In the genomic region with DNA sequence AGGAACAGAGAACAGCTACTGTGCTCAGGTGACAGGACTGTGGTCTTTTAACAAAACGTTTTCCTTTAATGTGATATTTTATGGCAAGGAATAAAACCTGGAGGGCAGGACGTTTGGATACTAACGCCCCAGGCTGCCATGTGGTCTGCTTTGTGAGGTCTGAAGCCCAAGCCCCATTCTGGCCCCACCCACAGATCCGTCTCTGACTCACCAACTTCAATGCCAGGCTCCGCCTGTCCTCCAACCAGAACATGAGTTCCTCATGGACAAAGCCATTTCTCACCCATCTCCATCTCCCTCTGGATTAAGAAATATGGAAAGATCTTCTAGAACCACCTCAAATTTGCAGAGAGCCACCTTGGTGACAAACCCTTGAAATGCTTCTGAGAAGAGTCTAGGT, we compare ENCODE assay signal across 10 cellular contexts.
DNase-seq lines count a peak whose midpoint lies in the region; TF ChIP-seq lines count a peak whose summit lies in the region.
"Had no signal": no experiment of that assay in that cellular context is flagged by ENCODE, and none has a peak within 500 bp of the region (broad histone marks: within the 10 kb centered on the region; RNA-seq: fewer than 3 reads in every experiment).

No MANE protein-coding gene starts in this region.

- H3K36me3 ChIP-seq in GM23248 (ENCODE audit: low read depth) (no peaks in the 10 kb centered on the region), ascending aorta (peaks cover 0 to 5% of the 10 kb centered on the region in 2 donors)
- H3K36me3 ChIP-seq: ovary had no signal

- no peak overlapping the region for H3T11ph ChIP-seq in H9 (ENCODE audit: low read length)

- no peaks in the 10 kb centered on the region for H3K9me2 ChIP-seq in GM23248 (ENCODE audit: insufficient read depth)

- TF ChIP-seq CTCF in ascending aorta (IDR thresholded peaks at IDR 0.05) (no peak), H9 (conservative IDR thresholded peaks at IDR 0.05) (no peak)

- H3K27me3 Mint-ChIP-seq in H9 (ENCODE audit: low read depth): peaks cover 1% of the 10 kb centered on the region; the same call in 1 of the 2 replicates
- no peaks in the 10 kb centered on the region for H3K27me3 Mint-ChIP-seq in activated T-helper 1 cell treated with anti-CD3 and anti-CD28 coated beads, Interleukin-12 subunit alpha, Interleukin-12 subunit beta, Interleukin-2, Interleukin-4 antibody, amounts not matched to agents 30 ng/mL and 10 ng/mL and 1 ng/mL, durations not matched to agents 14 hours and 24 hours and 36 hours (ENCODE audit: insufficient read depth)

- H4K20me1 ChIP-seq in GM23248 (ENCODE audit: insufficient read depth) (no peaks in the 10 kb centered on the region), H9 (ENCODE audit: control insufficient read depth, insufficient read depth, insufficient read length) (no peaks in the 10 kb centered on the region)

- H2BK20ac ChIP-seq in H9 (ENCODE audit: low read depth, low read length, poor library complexity, severe bottlenecking): no peak overlapping the region

- no peak overlapping the region for H3K23ac ChIP-seq in H9 (ENCODE audit: insufficient read length, low read depth, low read length)

- H3K27ac Mint-ChIP-seq in H9: peak overlapping the region in 1 of 3 experiments; percentile 62; a peak in 1 of 7 replicates
- no peak overlapping the region for H3K27ac Mint-ChIP-seq in activated T-helper 1 cell treated with anti-CD3 and anti-CD28 coated beads, Interleukin-12 subunit alpha, Interleukin-12 subunit beta, Interleukin-2, Interleukin-4 antibody, amounts not matched to agents 30 ng/mL and 10 ng/mL and 1 ng/mL, durations not matched to agents 14 hours and 24 hours and 36 hours

- no peak overlapping the region for H3K4me3 Mint-ChIP-seq in H9
- no peak overlapping the region for H3K4me3 Mint-ChIP-seq in activated T-helper 1 cell treated with anti-CD3 and anti-CD28 coated beads, Interleukin-12 subunit alpha, Interleukin-12 subunit beta, Interleukin-2, Interleukin-4 antibody, amounts not matched to agents 30 ng/mL and 10 ng/mL and 1 ng/mL, durations not matched to agents 14 hours and 24 hours and 36 hours

- no peaks in the 10 kb centered on the region for H3K79me1 ChIP-seq in H9 (ENCODE audit: insufficient read depth, low read depth, low read length, poor library complexity, severe bottlenecking)

- no peaks in the 10 kb centered on the region; a peak in 5 of 7 replicates for H3K36me3 Mint-ChIP-seq in H9 (ENCODE audit: insufficient read depth in 1 of 3, low read depth in 3 of 3)
- peaks cover 3% of the 10 kb centered on the region for H3K36me3 Mint-ChIP-seq in activated T-helper 1 cell treated with anti-CD3 and anti-CD28 coated beads, Interleukin-12 subunit alpha, Interleukin-12 subunit beta, Interleukin-2, Interleukin-4 antibody, amounts not matched to agents 30 ng/mL and 10 ng/mL and 1 ng/mL, durations not matched to agents 14 hours and 24 hours and 36 hours (ENCODE audit: low read depth)

- H2BK15ac ChIP-seq in H9 (ENCODE audit: low read depth, low read length): no peak overlapping the region

- H3K9me3 ChIP-seq in GM23248 (ENCODE audit: low read depth): no peaks in the 10 kb centered on the region
- H3K9me3 ChIP-seq in ascending aorta: no peaks in the 10 kb centered on the region
- H3K9me3 ChIP-seq in H9 (ENCODE audit: control insufficient read depth, low read depth, low read length): no peaks in the 10 kb centered on the region
- H3K9me3 ChIP-seq: ovary had no signal

- no peak overlapping the region for H2AK5ac ChIP-seq in H9 (ENCODE audit: insufficient read length, low read length)

- intact Hi-C loops in ascending aorta (cut with DNase I): no loop called here
- intact Hi-C loops in activated T-helper 1 cell treated with anti-CD3 and anti-CD28 coated beads, Interleukin-12 subunit alpha, Interleukin-12 subunit beta, Interleukin-2, Interleukin-4 antibody, amounts not matched to agents 30 ng/mL and 10 ng/mL and 1 ng/mL, durations not matched to agents 14 hours and 24 hours and 36 hours (cut with micrococcal nuclease): no loop called here

- no peak overlapping the region for H4K8ac ChIP-seq in H9 (replicated peaks; ENCODE audit: insufficient read length, low read depth, low read length)

- H3K4me1 Mint-ChIP-seq in H9: peaks cover 8 to 15% of the 10 kb centered on the region in 2 experiments
- H3K4me1 Mint-ChIP-seq in activated T-helper 1 cell treated with anti-CD3 and anti-CD28 coated beads, Interleukin-12 subunit alpha, Interleukin-12 subunit beta, Interleukin-2, Interleukin-4 antibody, amounts not matched to agents 30 ng/mL and 10 ng/mL and 1 ng/mL, durations not matched to agents 14 hours and 24 hours and 36 hours (ENCODE audit: low read depth): peaks cover 4% of the 10 kb centered on the region

- H3K79me2 ChIP-seq in GM23248 (ENCODE audit: insufficient read depth): no peaks in the 10 kb centered on the region; the same call in 1 of the 2 replicates
- H3K79me2 ChIP-seq in H9 (ENCODE audit: insufficient read depth, low read length): no peaks in the 10 kb centered on the region; the same call in 1 of the 2 replicates

- H3K9ac ChIP-seq in GM23248 (no peak overlapping the region), H9 (ENCODE audit: extremely low read depth, insufficient read length, low read length) (no peak overlapping the region)

- no peak overlapping the region for H4K91ac ChIP-seq in H9 (ENCODE audit: insufficient read length, low read depth, low read length)

- no peaks in the 10 kb centered on the region for H3K9me3 Mint-ChIP-seq in H9
- no peaks in the 10 kb centered on the region for H3K9me3 Mint-ChIP-seq in activated T-helper 1 cell treated with anti-CD3 and anti-CD28 coated beads, Interleukin-12 subunit alpha, Interleukin-12 subunit beta, Interleukin-2, Interleukin-4 antibody, amounts not matched to agents 30 ng/mL and 10 ng/mL and 1 ng/mL, durations not matched to agents 14 hours and 24 hours and 36 hours

- H3K4me2 ChIP-seq in GM23248 (ENCODE audit: unreplicated experiment) (no peak overlapping the region), H9 (ENCODE audit: insufficient read depth, insufficient read length, low read length) (no peak overlapping the region)

- no peak overlapping the region for H4K5ac ChIP-seq in H9 (ENCODE audit: insufficient read length, low read depth, low read length)

- no peak overlapping the region for H3K18ac ChIP-seq in H9 (ENCODE audit: insufficient read length, low read depth, low read length)

- H3K4me3 ChIP-seq in GM23248: no peak overlapping the region
- no peak overlapping the region for H3K4me3 ChIP-seq in ascending aorta
- H3K4me3 ChIP-seq: ovary had no signal

- H3F3A ChIP-seq in GM23248 (ENCODE audit: insufficient read depth): no peaks in the 10 kb centered on the region

- in situ Hi-C loops in GM23248 (cut with MboI): no loop called here

- H2BK5ac ChIP-seq in H9 (ENCODE audit: insufficient read length, low read length): no peak overlapping the region

- 21 to 25% methylated on average over 5 of the region's 5 CpGs for WGBS in GM23248 (ENCODE audit: low coverage in 1 of 2, low lambda C conversion rate in 2 of 2, missing lambda C conversion rate in 2 of 2), 2 experiments
- WGBS in H9 (ENCODE audit: extremely low coverage, insufficient read length, low lambda C conversion rate): no CpG with 5 or more reads among the region's 5 CpGs

- no peak overlapping the region for H2BK120ac ChIP-seq in H9 (ENCODE audit: low read depth, low read length, poor library complexity, severe bottlenecking)

- H3K27me3 ChIP-seq in GM23248 (replicated peaks; ENCODE audit: insufficient read depth) (no peaks in the 10 kb centered on the region), ascending aorta (no peaks in the 10 kb centered on the region), H9 (ENCODE audit: insufficient read depth, low read length) (no peaks in the 10 kb centered on the region)
- H3K27me3 ChIP-seq: ovary had no signal

- H3K23me2 ChIP-seq in H9 (ENCODE audit: insufficient read length, low read depth, low read length, poor library complexity, severe bottlenecking): no peaks in the 10 kb centered on the region

- peak; percentile 60 for DNase-seq in A172 (ENCODE audit: low spot score)
- peak; percentile 84 for DNase-seq in GM23248
- DNase-seq in SW480 (ENCODE audit: low spot score): peak; percentile 73
- peak; percentile 51 for DNase-seq in hepatic stellate cell (ENCODE audit: low spot score)
- no peak for DNase-seq in ascending aorta (ENCODE audit: low spot score in 2 of 2)
- DNase-seq in NCI-H2171 treated with DMSO at 0.1 percent for 48 hours (lab: John Stamatoyannopoulos, UW): no peak
- no peak for DNase-seq in H9
- DNase-seq in activated T-helper 1 cell treated with anti-CD3 and anti-CD28 coated beads, Interleukin-12 subunit alpha, Interleukin-12 subunit beta, Interleukin-2, Interleukin-4 antibody, amounts not matched to agents 30 ng/mL and 10 ng/mL and 1 ng/mL, durations not matched to agents 14 hours and 24 hours and 36 hours (ENCODE audit: low spot score): no peak
- DNase-seq: aorta, ovary had no signal

- no peak overlapping the region for H3K56ac ChIP-seq in H9 (ENCODE audit: insufficient read length, low read depth, low read length)

- no peak overlapping the region for H3K4ac ChIP-seq in H9 (ENCODE audit: low read depth, low read length)

- H3K4me1 ChIP-seq in GM23248 (ENCODE audit: insufficient read depth) (0 out of 2 replicates have a peak, but pooled peaks cover 6% of the 10 kb centered on the region), ascending aorta (no peaks in the 10 kb centered on the region), H9 (ENCODE audit: insufficient read depth, low read length) (no peaks in the 10 kb centered on the region)

- H3K27ac ChIP-seq in GM23248: no peak overlapping the region
- no peak overlapping the region for H3K27ac ChIP-seq in ascending aorta
- no peak overlapping the region for H3K27ac ChIP-seq in H9 (ENCODE audit: insufficient read length, low read depth, low read length)
- H3K27ac ChIP-seq: ovary had no signal

- no peak overlapping the region for H3K14ac ChIP-seq in H9 (ENCODE audit: insufficient read depth, low read length)

- no peak overlapping the region for H2BK12ac ChIP-seq in H9 (ENCODE audit: insufficient read length, low read depth, low read length)

- no peak overlapping the region for H2AFZ ChIP-seq in GM23248
- no peak overlapping the region for H2AFZ ChIP-seq in H9 (ENCODE audit: low read length)

Comparison
In these comparisons a context has a peak if more than half of its experiments do, and no peak if none do; other contexts are left out.
1. DNase-seq: peak in A172 (single experiment), GM23248 (single experiment), SW480 (single experiment) and hepatic stellate cell (single experiment); none in ascending aorta (0 of 2), NCI-H2171 treated with DMSO at 0.1 percent for 48 hours (single experiment), H9 (single experiment) and activated T-helper 1 cell treated with anti-CD3 and anti-CD28 coated beads, Interleukin-12 subunit alpha, Interleukin-12 subunit beta, Interleukin-2, Interleukin-4 antibody, amounts not matched to agents 30 ng/mL and 10 ng/mL and 1 ng/mL, durations not matched to agents 14 hours and 24 hours and 36 hours (single experiment).